ENCODE assay signal across 1 cellular context in genomic region chr10:26486985-26487850, GRCh38.
TF ChIP-seq lines count a peak whose summit lies in the region.

No MANE protein-coding gene starts in this region.

TF ChIP-seq in GM12878, 131 proteins besides CTCF, POLR2A, EP300 and RAD21 (continued from another document and continues in another):
- no peak for TF ChIP-seq ZBTB11 (CRISPR knock-in tag; IDR thresholded peaks at IDR 0.05)
- TF ChIP-seq HDGF (IDR thresholded peaks at IDR 0.05), result 0 out of 2 replicates have a peak, but pooled peaks have one; percentile 23
- TF ChIP-seq LARP7 (IDR thresholded peaks at IDR 0.05), result no peak
- TF ChIP-seq FOS (IDR thresholded peaks at IDR 0.05; ENCODE audit: borderline replicate concordance, extremely low read depth, insufficient read length), result no peak
- no peak for TF ChIP-seq FOXK2 (IDR thresholded peaks at IDR 0.05)
- TF ChIP-seq BCL11A (IDR thresholded peaks at IDR 0.05; ENCODE audit: low read depth, low read length), result peak; percentile 91
- no peak for TF ChIP-seq PRDM15 (CRISPR knock-in tag; IDR thresholded peaks at IDR 0.05)
- no peak for TF ChIP-seq SMARCA5 (IDR thresholded peaks at IDR 0.05)
- peak; percentile 51; the same call in 1 of the 2 replicates for TF ChIP-seq ZBED1 (IDR thresholded peaks at IDR 0.05; ENCODE audit: borderline replicate concordance)
- no peak for TF ChIP-seq HDAC6 (IDR thresholded peaks at IDR 0.05; ENCODE audit: unreplicated experiment)
- TF ChIP-seq ZNF207 (IDR thresholded peaks at IDR 0.05; ENCODE audit: borderline replicate concordance), result no peak
- TF ChIP-seq ASH2L (IDR thresholded peaks at IDR 0.05; ENCODE audit: borderline replicate concordance, low read depth), result 0 out of 2 replicates have a peak, but pooled peaks have one; percentile 52
- peak; percentile 76 for TF ChIP-seq IRF4 (IDR thresholded peaks at IDR 0.05; ENCODE audit: low read depth, low read length)
- peak; percentile 82 for TF ChIP-seq FOXM1 (IDR thresholded peaks at IDR 0.05; ENCODE audit: low read depth, low read length)
- TF ChIP-seq RBBP5 (conservative IDR thresholded peaks at IDR 0.05), result no peak
- TF ChIP-seq KDM1A (IDR thresholded peaks at IDR 0.05; ENCODE audit: borderline replicate concordance), result no peak
- no peak; the same call in 1 of the 2 replicates for TF ChIP-seq SMC3 (IDR thresholded peaks at IDR 0.05; ENCODE audit: borderline replicate concordance, low read length)
- TF ChIP-seq BMI1 (IDR thresholded peaks at IDR 0.05; ENCODE audit: borderline replicate concordance), result no peak
- no peak for TF ChIP-seq ZZZ3 (IDR thresholded peaks at IDR 0.05; ENCODE audit: control insufficient read depth, insufficient read length, low read depth)
- peak; percentile 29 for TF ChIP-seq SP1 (IDR thresholded peaks at IDR 0.05; ENCODE audit: low read depth, low read length)
- no peak for TF ChIP-seq POLR2AphosphoS5 (IDR thresholded peaks at IDR 0.05; ENCODE audit: low read length)
- TF ChIP-seq ELK1 (IDR thresholded peaks at IDR 0.05; ENCODE audit: low read depth, low read length), result no peak
- TF ChIP-seq WRNIP1 (IDR thresholded peaks at IDR 0.05; ENCODE audit: borderline replicate concordance, low read depth, low read length), result no peak
- TF ChIP-seq USF1 (IDR thresholded peaks at IDR 0.05; ENCODE audit: borderline replicate concordance, extremely low read length, insufficient read depth, low read depth, low read length), result no peak
- TF ChIP-seq ZNF384 (IDR thresholded peaks at IDR 0.05; ENCODE audit: borderline replicate concordance, low read depth, low read length), result peak; percentile 59; the same call in 1 of the 2 replicates
- no peak for TF ChIP-seq NFXL1 (IDR thresholded peaks at IDR 0.05; ENCODE audit: borderline replicate concordance)
- no peak for TF ChIP-seq ZNF622 (IDR thresholded peaks at IDR 0.05)
- TF ChIP-seq EED (IDR thresholded peaks at IDR 0.05; ENCODE audit: low read depth), result peak; percentile 89
- TF ChIP-seq NR2C1 (IDR thresholded peaks at IDR 0.05), result peak; percentile 31; the same call in 1 of the 2 replicates
- TF ChIP-seq CUX1 (IDR thresholded peaks at IDR 0.05; ENCODE audit: insufficient replicate concordance, low read depth, low read length), result peak; percentile 62
- no peak for TF ChIP-seq NR2C2 (IDR thresholded peaks at IDR 0.05; ENCODE audit: borderline replicate concordance, control insufficient read depth, insufficient read length, low read depth)
- no peak for TF ChIP-seq SMAD1 (IDR thresholded peaks at IDR 0.05; ENCODE audit: low read depth, partially characterized antibody)
- TF ChIP-seq E4F1 (IDR thresholded peaks at IDR 0.05; ENCODE audit: borderline replicate concordance, partially characterized antibody), result no peak
- no peak; the same call in 1 of the 2 replicates for TF ChIP-seq ZNF24 (IDR thresholded peaks at IDR 0.05)
- no peak for TF ChIP-seq SPI1 (IDR thresholded peaks at IDR 0.05; ENCODE audit: borderline replicate concordance, insufficient read depth, low read depth, low read length)
- no peak for TF ChIP-seq EZH2 (IDR thresholded peaks at IDR 0.05; ENCODE audit: borderline replicate concordance, control insufficient read depth, low read depth, low read length)
- peak; percentile 89 for TF ChIP-seq NFIC (IDR thresholded peaks at IDR 0.05; ENCODE audit: low read depth, low read length)
- peak; percentile 46; the same call in 1 of the 2 replicates for TF ChIP-seq YY1 (IDR thresholded peaks at IDR 0.05; ENCODE audit: low read depth, low read length)
- TF ChIP-seq CBX3 (IDR thresholded peaks at IDR 0.05; ENCODE audit: borderline replicate concordance, low read depth), result no peak
- peak; percentile 91 for TF ChIP-seq MTA2 (IDR thresholded peaks at IDR 0.05; ENCODE audit: low read depth)
- 0 out of 4 replicates have a peak, but pooled peaks of 1 of the 2 experiments have one; percentile 13 for TF ChIP-seq SRF (IDR thresholded peaks at IDR 0.05; ENCODE audit: low read depth in 2 of 2, low read length in 2 of 2)
- TF ChIP-seq CBFB (IDR thresholded peaks at IDR 0.05; ENCODE audit: low read depth), result no peak
- TF ChIP-seq SREBF2 (IDR thresholded peaks at IDR 0.05; ENCODE audit: low read length), result no peak
- no peak for TF ChIP-seq NFYA (IDR thresholded peaks at IDR 0.05; ENCODE audit: borderline replicate concordance, low read depth, low read length)
- no peak for TF ChIP-seq GATAD2B (conservative IDR thresholded peaks at IDR 0.05; ENCODE audit: low read depth)
- TF ChIP-seq NKRF (conservative IDR thresholded peaks at IDR 0.05), result no peak
